ENCODE assay signal across 8 cellular contexts in the genomic region with DNA sequence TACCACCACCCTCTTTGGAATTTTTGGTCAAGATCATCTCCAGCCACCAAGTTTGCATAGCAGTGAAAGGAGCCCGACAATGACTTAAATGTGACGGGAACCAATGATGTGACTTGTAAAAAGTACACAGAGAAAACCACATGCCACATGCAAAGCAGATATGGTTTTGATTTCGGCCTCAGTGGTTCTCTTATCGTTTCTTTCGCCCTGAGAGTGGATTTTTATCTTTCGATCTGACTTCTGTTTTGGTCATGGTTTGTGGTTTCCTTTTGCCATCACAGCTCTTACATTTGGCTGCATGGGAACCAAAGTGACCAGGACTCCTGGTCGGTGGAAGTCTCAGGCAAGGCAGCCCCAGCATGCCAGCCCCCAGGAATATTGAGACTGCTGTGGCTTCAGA. TPM values are rescaled to one million over a fixed set of nuclear protein-coding genes. Genes with fewer than 3 reads are reported as not detected.
A peak's percentile ranks its signal among the peaks of the same experiment; 100 is the strongest.
DNase-seq lines count a peak whose midpoint lies in the region; ATAC-seq lines count a peak whose summit lies in the region.

No MANE protein-coding gene starts in this region.

- H3K4me3 Mint-ChIP-seq in CD8-positive, alpha-beta memory T cell = peak overlapping the region in 6 of 7 donors; percentile 30 to 77 (median 68)
- no peak overlapping the region for H3K4me3 Mint-ChIP-seq in activated T-helper 1 cell treated with anti-CD3 and anti-CD28 coated beads, Interleukin-12 subunit alpha, Interleukin-12 subunit beta, Interleukin-2, Interleukin-4 antibody, amounts not matched to agents 30 ng/mL and 10 ng/mL and 1 ng/mL, durations not matched to agents 14 hours and 24 hours and 36 hours

- POLR2A ChIA-PET in CD8-positive, alpha-beta memory T cell (lab: Charles Lee) = interaction anchor here (0.6 kb wide), 1 partner anchor 22 kb away, joined by 3 read pairs; no protein-coding TSS in a partner anchor

- CTCF ChIA-PET in CD8-positive, alpha-beta memory T cell (lab: Charles Lee) = no interaction called here

- H3K27me3 ChIP-seq in CD8-positive, alpha-beta memory T cell (ENCODE audit: insufficient read depth, low read length, poor library complexity, severe bottlenecking) = peaks cover 12% of the 10 kb centered on the region

- H3K27ac ChIP-seq in CD8-positive, alpha-beta memory T cell (ENCODE audit: low read depth, low read length) = no peak overlapping the region

- intact Hi-C loops in activated T-helper 1 cell treated with anti-CD3 and anti-CD28 coated beads, Interleukin-12 subunit alpha, Interleukin-12 subunit beta, Interleukin-2, Interleukin-4 antibody, amounts not matched to agents 30 ng/mL and 10 ng/mL and 1 ng/mL, durations not matched to agents 14 hours and 24 hours and 36 hours (cut with micrococcal nuclease) = loop anchor here (1.0 to 10.0 kb wide), 4 partner anchors 26 to 703 kb away; no protein-coding TSS in a partner anchor

- ATAC-seq in GM19438 (IDR thresholded peaks at IDR 0.05; ENCODE audit: low read depth, unreplicated experiment) (peak; percentile 96), HG03342 (IDR thresholded peaks at IDR 0.05; ENCODE audit: unreplicated experiment) (peak; percentile 96)

- DNase-seq in CD8-positive, alpha-beta memory T cell = peak in 1 of 5 donors; percentile 6
- peak; percentile 8 for DNase-seq in activated T-helper 1 cell treated with anti-CD3 and anti-CD28 coated beads, Interleukin-12 subunit alpha, Interleukin-12 subunit beta, Interleukin-2, Interleukin-4 antibody, amounts not matched to agents 30 ng/mL and 10 ng/mL and 1 ng/mL, durations not matched to agents 14 hours and 24 hours and 36 hours (ENCODE audit: low spot score)
- DNase-seq in DMS79 treated with DMSO at 0.1 percent for 48 hours (lab: John Stamatoyannopoulos, UW) (no peak), UCSD-AML1 (lab: John Stamatoyannopoulos, UW; ENCODE audit: unreplicated experiment) (no peak), mesenteric fat pad (ENCODE audit: low spot score) (no peak), ecto neural progenitor cell (ENCODE audit: low spot score) (no peak)

- H3K27me3 Mint-ChIP-seq in CD8-positive, alpha-beta memory T cell = peaks cover 21 to 36% of the 10 kb centered on the region in 2 donors
- H3K27me3 Mint-ChIP-seq in activated T-helper 1 cell treated with anti-CD3 and anti-CD28 coated beads, Interleukin-12 subunit alpha, Interleukin-12 subunit beta, Interleukin-2, Interleukin-4 antibody, amounts not matched to agents 30 ng/mL and 10 ng/mL and 1 ng/mL, durations not matched to agents 14 hours and 24 hours and 36 hours (ENCODE audit: insufficient read depth) = peaks cover 74% of the 10 kb centered on the region

- no peak overlapping the region for H3K4me3 ChIP-seq in CD8-positive, alpha-beta memory T cell (ENCODE audit: low read length)

- H3K4me1 ChIP-seq in CD8-positive, alpha-beta memory T cell (ENCODE audit: insufficient read depth, low read length) = peaks cover 18% of the 10 kb centered on the region

- peaks cover 21 to 38% (median 26%) of the 10 kb centered on the region in 3 donors for H3K4me1 Mint-ChIP-seq in CD8-positive, alpha-beta memory T cell
- H3K4me1 Mint-ChIP-seq in activated T-helper 1 cell treated with anti-CD3 and anti-CD28 coated beads, Interleukin-12 subunit alpha, Interleukin-12 subunit beta, Interleukin-2, Interleukin-4 antibody, amounts not matched to agents 30 ng/mL and 10 ng/mL and 1 ng/mL, durations not matched to agents 14 hours and 24 hours and 36 hours (ENCODE audit: low read depth) = peaks cover 9% of the 10 kb centered on the region

- no peaks in the 10 kb centered on the region for H3K9me3 Mint-ChIP-seq in CD8-positive, alpha-beta memory T cell
- peaks cover 5% of the 10 kb centered on the region for H3K9me3 Mint-ChIP-seq in activated T-helper 1 cell treated with anti-CD3 and anti-CD28 coated beads, Interleukin-12 subunit alpha, Interleukin-12 subunit beta, Interleukin-2, Interleukin-4 antibody, amounts not matched to agents 30 ng/mL and 10 ng/mL and 1 ng/mL, durations not matched to agents 14 hours and 24 hours and 36 hours

- H3K27ac Mint-ChIP-seq in CD8-positive, alpha-beta memory T cell = no peak overlapping the region
- peak overlapping the region; percentile 75 for H3K27ac Mint-ChIP-seq in activated T-helper 1 cell treated with anti-CD3 and anti-CD28 coated beads, Interleukin-12 subunit alpha, Interleukin-12 subunit beta, Interleukin-2, Interleukin-4 antibody, amounts not matched to agents 30 ng/mL and 10 ng/mL and 1 ng/mL, durations not matched to agents 14 hours and 24 hours and 36 hours

- no peaks in the 10 kb centered on the region for H3K9me3 ChIP-seq in CD8-positive, alpha-beta memory T cell (ENCODE audit: low read length)

- no peaks in the 10 kb centered on the region for H3K36me3 ChIP-seq in CD8-positive, alpha-beta memory T cell (ENCODE audit: insufficient read depth, low read length)

- no peaks in the 10 kb centered on the region for H3K36me3 Mint-ChIP-seq in CD8-positive, alpha-beta memory T cell
- H3K36me3 Mint-ChIP-seq in activated T-helper 1 cell treated with anti-CD3 and anti-CD28 coated beads, Interleukin-12 subunit alpha, Interleukin-12 subunit beta, Interleukin-2, Interleukin-4 antibody, amounts not matched to agents 30 ng/mL and 10 ng/mL and 1 ng/mL, durations not matched to agents 14 hours and 24 hours and 36 hours (ENCODE audit: low read depth) = no peaks in the 10 kb centered on the region

RNA-seq across cellular contexts. Expression of a gene that starts 31.5 kb away (rescaled TPM):
- under 1 TPM; 0.81 to 0.89 TPM for total RNA-seq in CD8-positive, alpha-beta memory T cell
- polyA plus RNA-seq in CD8-positive, alpha-beta memory T cell = 1.8 TPM
- 0.32 and 0.36 TPM in 2 replicates for total RNA-seq in activated T-helper 1 cell treated with anti-CD3 and anti-CD28 coated beads, Interleukin-12 subunit alpha, Interleukin-12 subunit beta, Interleukin-2, Interleukin-4 antibody, amounts not matched to agents 30 ng/mL and 10 ng/mL and 1 ng/mL, durations not matched to agents 14 hours and 24 hours and 36 hours
- 60.1 TPM for total RNA-seq in mesenteric fat pad

Comparison
In these comparisons a context has a peak if more than half of its experiments do, and no peak if none do; other contexts are left out.
1. RNA of a gene that starts 31.5 kb away (total RNA-seq): 60.1 TPM in mesenteric fat pad (single experiment); 0.81 to 0.89 TPM in CD8-positive, alpha-beta memory T cell and 0.32 to 0.36 TPM in activated T-helper 1 cell treated with anti-CD3 and anti-CD28 coated beads, Interleukin-12 subunit alpha, Interleukin-12 subunit beta, Interleukin-2, Interleukin-4 antibody, amounts not matched to agents 30 ng/mL and 10 ng/mL and 1 ng/mL, durations not matched to agents 14 hours and 24 hours and 36 hours; every median in the first group is over 10 times any median in the second.